ENCODE assay signal across 23 cellular contexts in genomic region chr11:117523680-117524079, GRCh38.
DNase-seq lines count a peak whose midpoint lies in the region; ATAC-seq and TF ChIP-seq lines count a peak whose summit lies in the region.
"Had no signal": no experiment of that assay in that cellular context is flagged by ENCODE, and none has a peak within 500 bp of the region (broad histone marks: within the 10 kb centered on the region; RNA-seq: fewer than 3 reads in every experiment).

No MANE protein-coding gene starts in this region.

- CTCF ChIA-PET in IMR-90 (lab: Yijun Ruan, JAX), result no interaction called here
- CTCF ChIA-PET in activated CD4-positive, alpha-beta memory T cell treated with anti-CD3 and anti-CD28 coated beads, Interleukin-2, amount 10 ng/mL, durations not matched to agents 7 days and 5 days (lab: Charles Lee), result no interaction called here

- no peak overlapping the region for H2BK120ac ChIP-seq in IMR-90 (ENCODE audit: low read depth, low read length)

- H3K27me3 Mint-ChIP-seq in activated CD4-positive, alpha-beta memory T cell treated with anti-CD3 and anti-CD28 coated beads, Interleukin-2, amount 10 ng/mL, durations not matched to agents 7 days and 5 days, result peaks cover 2% of the 10 kb centered on the region
- H3K27me3 Mint-ChIP-seq: activated naive CD8-positive, alpha-beta T cell had no signal

- H3K79me1 ChIP-seq in IMR-90 (ENCODE audit: low read depth in 1 of 2, low read length in 2 of 2), result no peaks in the 10 kb centered on the region

- H4K5ac ChIP-seq in IMR-90 (ENCODE audit: low read depth, low read length), result no peak overlapping the region

- H2AFZ ChIP-seq in IMR-90 (replicated peaks; ENCODE audit: low read length, poor library complexity), result no peak overlapping the region

- H3K4me1 ChIP-seq in IMR-90 (ENCODE audit: control insufficient read depth, insufficient read depth, low read length), result no peaks in the 10 kb centered on the region
- H3K4me1 ChIP-seq in aorta (ENCODE audit: control insufficient read depth in 1 of 2, insufficient read depth in 2 of 2, low read length in 2 of 2), result no peaks in the 10 kb centered on the region
- H3K4me1 ChIP-seq: stomach had no signal

- H3K9me3 ChIP-seq in IMR-90 (ENCODE audit: control insufficient read depth, insufficient read depth, low read length), result no peaks in the 10 kb centered on the region
- H3K9me3 ChIP-seq in aorta (ENCODE audit: control insufficient read depth, low read length), result no peaks in the 10 kb centered on the region
- H3K9me3 ChIP-seq: stomach had no signal

- H3K4me3 ChIP-seq in IMR-90 (ENCODE audit: insufficient read depth, low read depth, low read length) (no peak overlapping the region), choroid plexus epithelial cell (ENCODE audit: low read depth, low read length) (no peak overlapping the region), aorta (ENCODE audit: low read length in 2 of 2) (no peak overlapping the region)
- H3K4me3 ChIP-seq: stomach had no signal

- H3K9ac ChIP-seq in IMR-90 (ENCODE audit: low read depth, low read length), result no peak overlapping the region

- in situ Hi-C loops in IMR-90 (cut with MboI; ENCODE audit: low sequenced_read_pairs), result no loop called here

- no peak overlapping the region for H4K8ac ChIP-seq in IMR-90 (ENCODE audit: low read depth in 2 of 2, low read length in 2 of 2)

- DNase-seq in EH (ENCODE audit: low read depth) (peak; percentile 70), IMR-90 (peak; percentile 58), choroid plexus epithelial cell (ENCODE audit: low read depth) (peak; percentile 6), non-pigmented ciliary epithelial cell (ENCODE audit: low read depth) (peak; percentile 9), NCI-H446 (lab: John Stamatoyannopoulos, UW) (no peak), aorta (no peak), NCI-H2029 treated with DMSO at 0.1 percent for 48 hours (lab: John Stamatoyannopoulos, UW) (no peak)
- DNase-seq in activated CD4-positive, alpha-beta memory T cell treated with anti-CD3 and anti-CD28 coated beads, Interleukin-2, amount 10 ng/mL, durations not matched to agents 7 days and 5 days, result no peak
- DNase-seq: activated CD4-positive, alpha-beta memory T cell treated with anti-CD3 and anti-CD28 coated beads for 36 hours; activated T-cell treated with anti-CD3 and anti-CD28 coated beads, Interleukin-2, amount 50 U/mL, for 48 hours; COR-L47; GDM1; glutamatergic neuron; MV-4-11; naive thymus-derived CD4-positive, alpha-beta T cell; NCI-H1930; SHP77; stimulated activated CD4-positive, alpha-beta T cell treated with anti-CD3 and anti-CD28 coated beads, Interleukin-2, amount 100 ng/mL, for 48 hours; stomach had no signal

- ATAC-seq in IMR-90 (ENCODE audit: low read depth) (peak; percentile 65), aorta (ENCODE audit: low FRiP score) (no peak)
- ATAC-seq: naive thymus-derived CD4-positive, alpha-beta T cell had no signal

- no peak overlapping the region for H3K14ac ChIP-seq in IMR-90 (replicated peaks; ENCODE audit: low read depth, low read length)

- H3K9me1 ChIP-seq in IMR-90 (ENCODE audit: insufficient read depth, low read length), result no peaks in the 10 kb centered on the region

- POLR2A ChIA-PET in IMR-90 (lab: Charles Lee; ENCODE audit: unreplicated experiment), result no interaction called here
- POLR2A ChIA-PET in activated CD4-positive, alpha-beta memory T cell treated with anti-CD3 and anti-CD28 coated beads, Interleukin-2, amount 10 ng/mL, durations not matched to agents 7 days and 5 days (lab: Charles Lee), result no interaction called here

- no peak for TF ChIP-seq RAD21 in IMR-90 (IDR thresholded peaks at IDR 0.05; ENCODE audit: low read length)

- intact Hi-C loops in IMR-90 (cut with micrococcal nuclease), result no loop called here
- intact Hi-C loops in aorta (cut with DNase I), result no loop called here

- no peak overlapping the region for H2BK5ac ChIP-seq in IMR-90 (ENCODE audit: low read depth, low read length, poor library complexity, severe bottlenecking)

- H3K27ac Mint-ChIP-seq in activated CD4-positive, alpha-beta memory T cell treated with anti-CD3 and anti-CD28 coated beads, Interleukin-2, amount 10 ng/mL, durations not matched to agents 7 days and 5 days, result no peak overlapping the region
- H3K27ac Mint-ChIP-seq: activated CD4-positive, alpha-beta memory T cell treated with anti-CD3 and anti-CD28 coated beads for 36 hours; activated naive CD8-positive, alpha-beta T cell; IgD-negative memory B cell; memory B cell; naive thymus-derived CD4-positive, alpha-beta T cell; T-helper 1 cell treated with Interleukin-12 subunit alpha and Interleukin-12 subunit beta and Interleukin-4 antibody, amounts not matched to agents 30 μg/mL and 1 μg/mL, for 36 hours had no signal

- no peak overlapping the region for H3K18ac ChIP-seq in IMR-90 (ENCODE audit: low read depth, low read length)

- H2AK9ac ChIP-seq in IMR-90 (replicated peaks; ENCODE audit: low read depth, low read length, poor library complexity), result no peak overlapping the region

- H3K56ac ChIP-seq in IMR-90 (ENCODE audit: extremely low read depth, insufficient read depth, low read length), result no peak overlapping the region

- H3K27me3 ChIP-seq in IMR-90 (ENCODE audit: control insufficient read depth, insufficient read depth, low read length) (peaks cover 13% of the 10 kb centered on the region), aorta (ENCODE audit: control insufficient read depth in 1 of 2, insufficient read depth in 2 of 2, low read length in 1 of 2) (no peaks in the 10 kb centered on the region)

- H3K4me2 ChIP-seq in IMR-90 (ENCODE audit: low read depth, low read length), result no peak overlapping the region

- H3K4me1 Mint-ChIP-seq in activated CD4-positive, alpha-beta memory T cell treated with anti-CD3 and anti-CD28 coated beads, Interleukin-2, amount 10 ng/mL, durations not matched to agents 7 days and 5 days, result no peaks in the 10 kb centered on the region
- H3K4me1 Mint-ChIP-seq: IgD-negative memory B cell; memory B cell; naive thymus-derived CD4-positive, alpha-beta T cell had no signal

- H3K36me3 Mint-ChIP-seq in activated CD4-positive, alpha-beta memory T cell treated with anti-CD3 and anti-CD28 coated beads, Interleukin-2, amount 10 ng/mL, durations not matched to agents 7 days and 5 days (ENCODE audit: low read depth), result no peaks in the 10 kb centered on the region
- H3K36me3 Mint-ChIP-seq: activated CD4-positive, alpha-beta memory T cell treated with anti-CD3 and anti-CD28 coated beads for 36 hours; activated naive CD8-positive, alpha-beta T cell; IgD-negative memory B cell; memory B cell; naive thymus-derived CD4-positive, alpha-beta T cell had no signal

- H4K20me1 ChIP-seq in IMR-90 (ENCODE audit: insufficient read depth, low read length), result no peaks in the 10 kb centered on the region

- H3K27ac ChIP-seq in IMR-90 (ENCODE audit: insufficient read depth, low read length), result no peak overlapping the region
- no peak overlapping the region for H3K27ac ChIP-seq in aorta (ENCODE audit: low read depth in 1 of 2, low read length in 2 of 2)
- H3K27ac ChIP-seq: stomach had no signal

- no peak overlapping the region for H2AK5ac ChIP-seq in IMR-90 (ENCODE audit: low read depth, low read length)

- no peaks in the 10 kb centered on the region for H3K36me3 ChIP-seq in IMR-90 (ENCODE audit: control insufficient read depth, insufficient read depth, low read length)
- no peaks in the 10 kb centered on the region for H3K36me3 ChIP-seq in aorta (ENCODE audit: control insufficient read depth in 1 of 2, insufficient read depth in 2 of 2, low read length in 1 of 2)

- no peaks in the 10 kb centered on the region for H3K9me3 Mint-ChIP-seq in activated CD4-positive, alpha-beta memory T cell treated with anti-CD3 and anti-CD28 coated beads, Interleukin-2, amount 10 ng/mL, durations not matched to agents 7 days and 5 days
- H3K9me3 Mint-ChIP-seq: activated CD4-positive, alpha-beta memory T cell treated with anti-CD3 and anti-CD28 coated beads for 36 hours; IgD-negative memory B cell; memory B cell; naive thymus-derived CD4-positive, alpha-beta T cell; T-helper 1 cell treated with Interleukin-12 subunit alpha and Interleukin-12 subunit beta and Interleukin-4 antibody, amounts not matched to agents 30 μg/mL and 1 μg/mL, for 36 hours had no signal

- no peak overlapping the region for H2BK20ac ChIP-seq in IMR-90 (ENCODE audit: low read depth, low read length)

- no TSS peak for BruUV-seq in IMR-90 (replicated peaks; lab: Mats Ljungman, UMichigan)

- TF ChIP-seq POLR2A in IMR-90 (IDR thresholded peaks at IDR 0.05; ENCODE audit: low read depth, low read length), result no peak

- no peak overlapping the region for H3K4ac ChIP-seq in IMR-90 (ENCODE audit: low read depth, low read length)

- H3K4me3 Mint-ChIP-seq in activated CD4-positive, alpha-beta memory T cell treated with anti-CD3 and anti-CD28 coated beads, Interleukin-2, amount 10 ng/mL, durations not matched to agents 7 days and 5 days, result no peak overlapping the region
- H3K4me3 Mint-ChIP-seq: activated CD4-positive, alpha-beta memory T cell treated with anti-CD3 and anti-CD28 coated beads for 36 hours; activated naive CD8-positive, alpha-beta T cell; IgD-negative memory B cell; memory B cell; naive thymus-derived CD4-positive, alpha-beta T cell; T-helper 1 cell treated with Interleukin-12 subunit alpha and Interleukin-12 subunit beta and Interleukin-4 antibody, amounts not matched to agents 30 μg/mL and 1 μg/mL, for 36 hours had no signal

- no peak overlapping the region for H2BK15ac ChIP-seq in IMR-90 (ENCODE audit: low read depth, low read length)

- no peak overlapping the region for H4K91ac ChIP-seq in IMR-90 (ENCODE audit: insufficient read depth, low read depth, low read length)

- WGBS in IMR-90 (ENCODE audit: extremely low coverage in 2 of 2, insufficient read length in 1 of 2), 2 experiments, result no CpG with 5 or more reads among the region's 3 CpGs
- 39 to 59% methylated on average over 3 of the region's 3 CpGs for WGBS in aorta, 2 donors

- TF ChIP-seq CTCF in IMR-90 (conservative IDR thresholded peaks at IDR 0.05; ENCODE audit: low read depth, low read length) (no peak), choroid plexus epithelial cell (conservative IDR thresholded peaks at IDR 0.05; ENCODE audit: low read depth, low read length) (no peak)

- H3K23ac ChIP-seq in IMR-90 (ENCODE audit: low read depth, low read length), result no peak overlapping the region

- dilution Hi-C loops in IMR-90 (cut with HindIII; ENCODE audit: low sequenced_read_pairs, unreplicated experiment), result no loop called here

TF ChIP-seq in IMR-90, 13 proteins besides CTCF, POLR2A, EP300 and RAD21 (continues in another document):
- TF ChIP-seq MAZ (IDR thresholded peaks at IDR 0.05; ENCODE audit: borderline replicate concordance, low read depth, low read length) (no peak), SMC3 (IDR thresholded peaks at IDR 0.05; ENCODE audit: low read depth, low read length) (no peak), USF2 (IDR thresholded peaks at IDR 0.05; ENCODE audit: low read depth, low read length) (no peak), CEBPB (IDR thresholded peaks at IDR 0.05; ENCODE audit: low read depth, low read length) (no peak)

Comparison
In these comparisons a context has a peak if more than half of its experiments do, and no peak if none do; other contexts are left out.
1. DNase-seq: peak in EH (single experiment), IMR-90 (single experiment), choroid plexus epithelial cell (single experiment) and non-pigmented ciliary epithelial cell (single experiment); none in activated CD4-positive, alpha-beta memory T cell treated with anti-CD3 and anti-CD28 coated beads, Interleukin-2, amount 10 ng/mL, durations not matched to agents 7 days and 5 days (single experiment), NCI-H446 (0 of 2), aorta (0 of 2) and NCI-H2029 treated with DMSO at 0.1 percent for 48 hours (single experiment).